1 cellular context compared by ENCODE assay signal in the genomic region with DNA sequence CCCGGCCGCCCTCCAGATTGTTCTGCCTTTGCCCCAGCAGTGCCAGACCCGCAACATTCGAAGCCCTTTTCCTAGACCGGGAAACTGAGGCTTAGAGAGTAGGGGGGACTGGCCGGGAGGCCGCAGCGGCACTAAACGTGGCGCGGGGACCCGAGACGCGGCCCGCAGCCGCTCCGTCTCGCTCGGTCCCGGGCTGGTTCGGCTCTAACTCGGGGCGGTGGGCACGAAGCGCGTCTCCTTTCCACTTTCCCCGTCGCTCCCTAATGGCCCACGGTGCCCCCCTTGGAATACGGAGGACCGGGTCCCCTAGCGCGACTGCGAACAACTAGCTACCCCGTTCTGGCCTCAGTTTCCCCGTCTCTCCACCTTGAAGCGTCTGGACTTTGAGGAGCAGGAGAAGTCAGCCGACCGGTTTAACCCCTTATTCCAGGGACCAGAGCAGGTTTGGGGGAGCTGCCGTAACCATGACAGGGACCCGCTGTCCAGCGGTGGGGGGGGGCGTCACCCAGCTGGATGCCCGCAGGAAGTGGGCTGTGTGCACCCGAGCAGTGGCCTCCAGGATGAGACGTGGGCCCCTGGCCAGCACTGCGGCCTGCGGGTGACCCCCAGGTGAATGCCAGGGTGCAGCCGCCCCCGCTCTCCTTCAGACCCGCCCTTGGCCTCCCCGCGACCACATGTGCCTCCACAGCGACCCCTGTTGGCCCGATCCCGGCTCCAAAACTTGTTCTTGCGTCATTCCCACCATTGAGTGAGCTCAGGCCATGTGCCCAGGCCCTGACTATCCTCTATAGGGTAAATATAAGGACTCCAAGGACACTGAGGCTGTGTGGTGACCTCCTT.
TF ChIP-seq lines count a peak whose summit lies in the region.

No MANE protein-coding gene starts in this region.

TF ChIP-seq in HepG2, 621 proteins besides CTCF, POLR2A, EP300 and RAD21 (continued from another document and continues in another):
- TF ChIP-seq ZNF691 (CRISPR knock-in tag; IDR thresholded peaks at IDR 0.05; ENCODE audit: borderline replicate concordance, low read depth) (no peak; the same call in 1 of the 2 replicates), XRCC5 (optimal IDR thresholded peaks at IDR 0.05; ENCODE audit: low read length) (peak; percentile 81), E2F2 (CRISPR knock-in tag; IDR thresholded peaks at IDR 0.05; ENCODE audit: borderline replicate concordance) (peak; percentile 47; the same call in 1 of the 2 replicates), TCF12 (IDR thresholded peaks at IDR 0.05) (no peak), TCF12 (CRISPR knock-in tag; IDR thresholded peaks at IDR 0.05) (peak; percentile 86), MLX (CRISPR knock-in tag; IDR thresholded peaks at IDR 0.05) (0 out of 2 replicates have a peak, but pooled peaks have one; percentile 56), ZNF451 (CRISPR knock-in tag; IDR thresholded peaks at IDR 0.05) (0 out of 2 replicates have a peak, but pooled peaks have one; percentile 31), RCOR2 (CRISPR knock-in tag; IDR thresholded peaks at IDR 0.05) (peak; percentile 50; the same call in 1 of the 2 replicates), PLRG1 (conservative IDR thresholded peaks at IDR 0.05) (no peak), RARG (CRISPR knock-in tag; IDR thresholded peaks at IDR 0.05; ENCODE audit: low read depth) (no peak), TBX3 (IDR thresholded peaks at IDR 0.05; ENCODE audit: borderline replicate concordance) (peak; percentile 25; the same call in 1 of the 2 replicates), ZNF776 (CRISPR knock-in tag; IDR thresholded peaks at IDR 0.05) (peak; percentile 70; the same call in 1 of the 2 replicates), GZF1 (CRISPR knock-in tag; IDR thresholded peaks at IDR 0.05) (0 out of 2 replicates have a peak, but pooled peaks have one; percentile 47), KLF15 (CRISPR knock-in tag; IDR thresholded peaks at IDR 0.05; ENCODE audit: borderline replicate concordance) (peak; percentile 51; the same call in 1 of the 2 replicates), WIZ (CRISPR knock-in tag; IDR thresholded peaks at IDR 0.05) (peak; percentile 73), ZBTB40 (IDR thresholded peaks at IDR 0.05) (no peak), ZBTB40 (CRISPR knock-in tag; IDR thresholded peaks at IDR 0.05) (0 out of 2 replicates have a peak, but pooled peaks have one; percentile 16), RAD51 (IDR thresholded peaks at IDR 0.05; ENCODE audit: borderline replicate concordance) (no peak), MIER2 (CRISPR knock-in tag; IDR thresholded peaks at IDR 0.05) (peak; percentile 63; the same call in 1 of the 2 replicates), ZBED4 (CRISPR knock-in tag; IDR thresholded peaks at IDR 0.05; ENCODE audit: borderline replicate concordance) (peak; percentile 53; the same call in 1 of the 2 replicates), REL (CRISPR knock-in tag; conservative IDR thresholded peaks at IDR 0.05) (no peak), PITX1 (CRISPR knock-in tag; IDR thresholded peaks at IDR 0.05) (no peak)
- TF ChIP-seq, protein P1, sequence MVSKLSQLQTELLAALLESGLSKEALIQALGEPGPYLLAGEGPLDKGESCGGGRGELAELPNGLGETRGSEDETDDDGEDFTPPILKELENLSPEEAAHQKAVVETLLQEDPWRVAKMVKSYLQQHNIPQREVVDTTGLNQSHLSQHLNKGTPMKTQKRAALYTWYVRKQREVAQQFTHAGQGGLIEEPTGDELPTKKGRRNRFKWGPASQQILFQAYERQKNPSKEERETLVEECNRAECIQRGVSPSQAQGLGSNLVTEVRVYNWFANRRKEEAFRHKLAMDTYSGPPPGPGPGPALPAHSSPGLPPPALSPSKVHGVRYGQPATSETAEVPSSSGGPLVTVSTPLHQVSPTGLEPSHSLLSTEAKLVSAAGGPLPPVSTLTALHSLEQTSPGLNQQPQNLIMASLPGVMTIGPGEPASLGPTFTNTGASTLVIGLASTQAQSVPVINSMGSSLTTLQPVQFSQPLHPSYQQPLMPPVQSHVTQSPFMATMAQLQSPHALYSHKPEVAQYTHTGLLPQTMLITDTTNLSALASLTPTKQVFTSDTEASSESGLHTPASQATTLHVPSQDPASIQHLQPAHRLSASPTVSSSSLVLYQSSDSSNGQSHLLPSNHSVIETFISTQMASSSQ (IDR thresholded peaks at IDR 0.05; ENCODE audit: low read depth): no peak
- TF ChIP-seq, protein P1 (CRISPR knock-in tag; IDR thresholded peaks at IDR 0.05; ENCODE audit: borderline replicate concordance): no peak; the same call in none of the 2 replicates
- TF ChIP-seq, protein P2, sequence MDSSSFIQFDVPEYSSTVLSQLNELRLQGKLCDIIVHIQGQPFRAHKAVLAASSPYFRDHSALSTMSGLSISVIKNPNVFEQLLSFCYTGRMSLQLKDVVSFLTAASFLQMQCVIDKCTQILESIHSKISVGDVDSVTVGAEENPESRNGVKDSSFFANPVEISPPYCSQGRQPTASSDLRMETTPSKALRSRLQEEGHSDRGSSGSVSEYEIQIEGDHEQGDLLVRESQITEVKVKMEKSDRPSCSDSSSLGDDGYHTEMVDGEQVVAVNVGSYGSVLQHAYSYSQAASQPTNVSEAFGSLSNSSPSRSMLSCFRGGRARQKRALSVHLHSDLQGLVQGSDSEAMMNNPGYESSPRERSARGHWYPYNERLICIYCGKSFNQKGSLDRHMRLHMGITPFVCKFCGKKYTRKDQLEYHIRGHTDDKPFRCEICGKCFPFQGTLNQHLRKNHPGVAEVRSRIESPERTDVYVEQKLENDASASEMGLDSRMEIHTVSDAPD (CRISPR knock-in tag; IDR thresholded peaks at IDR 0.05): peak; percentile 6; the same call in 1 of the 2 replicates
- TF ChIP-seq, protein P3, sequence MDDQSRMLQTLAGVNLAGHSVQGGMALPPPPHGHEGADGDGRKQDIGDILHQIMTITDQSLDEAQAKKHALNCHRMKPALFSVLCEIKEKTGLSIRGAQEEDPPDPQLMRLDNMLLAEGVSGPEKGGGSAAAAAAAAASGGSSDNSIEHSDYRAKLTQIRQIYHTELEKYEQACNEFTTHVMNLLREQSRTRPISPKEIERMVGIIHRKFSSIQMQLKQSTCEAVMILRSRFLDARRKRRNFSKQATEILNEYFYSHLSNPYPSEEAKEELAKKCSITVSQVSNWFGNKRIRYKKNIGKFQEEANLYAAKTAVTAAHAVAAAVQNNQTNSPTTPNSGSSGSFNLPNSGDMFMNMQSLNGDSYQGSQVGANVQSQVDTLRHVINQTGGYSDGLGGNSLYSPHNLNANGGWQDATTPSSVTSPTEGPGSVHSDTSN (CRISPR knock-in tag; IDR thresholded peaks at IDR 0.05; ENCODE audit: borderline replicate concordance): no peak
